11 cellular contexts compared by ENCODE assay signal in genomic region chr7:135974667-135975066, GRCh38. TPM values are rescaled to one million over a fixed set of nuclear protein-coding genes. Genes with fewer than 3 reads are reported as not detected.
DNase-seq lines count a peak whose midpoint lies in the region; ATAC-seq and TF ChIP-seq lines count a peak whose summit lies in the region.
"Had no signal": no experiment of that assay in that cellular context is flagged by ENCODE, and none has a peak within 500 bp of the region (broad histone marks: within the 10 kb centered on the region; RNA-seq: fewer than 3 reads in every experiment).

No MANE protein-coding gene starts in this region.

- dilution Hi-C loops in mammary epithelial cell (cut with HindIII; ENCODE audit: low sequenced_read_pairs): no loop called here

- H3K4me3 Mint-ChIP-seq in activated CD8-positive, alpha-beta memory T cell treated with anti-CD3 and anti-CD28 coated beads, Interleukin-2, amount 10 ng/mL, durations not matched to agents 7 days and 5 days: peak overlapping the region; percentile 5
- H3K4me3 Mint-ChIP-seq: GM23338 had no signal

- H3K9me3 Mint-ChIP-seq in activated CD8-positive, alpha-beta memory T cell treated with anti-CD3 and anti-CD28 coated beads, Interleukin-2, amount 10 ng/mL, durations not matched to agents 7 days and 5 days (ENCODE audit: low read depth): no peaks in the 10 kb centered on the region
- H3K9me3 Mint-ChIP-seq: GM23338 had no signal

- H4K20me1 ChIP-seq in mammary epithelial cell (ENCODE audit: insufficient read depth, low read length): no peaks in the 10 kb centered on the region
- H4K20me1 ChIP-seq in smooth muscle cell (ENCODE audit: low read depth): peaks cover 64% of the 10 kb centered on the region

- H3K79me2 ChIP-seq in mammary epithelial cell (ENCODE audit: insufficient read depth, low read length) (peaks cover 72% of the 10 kb centered on the region), smooth muscle cell (ENCODE audit: low read depth) (peaks cover 75% of the 10 kb centered on the region)

- no peaks in the 10 kb centered on the region for H3K27me3 ChIP-seq in mammary epithelial cell (ENCODE audit: insufficient read depth, low read length)
- no peaks in the 10 kb centered on the region for H3K27me3 ChIP-seq in smooth muscle cell (ENCODE audit: low read depth)
- H3K27me3 ChIP-seq in adrenal gland: no peaks in the 10 kb centered on the region

- peak overlapping the region; percentile 88 for H3K4me2 ChIP-seq in mammary epithelial cell (ENCODE audit: insufficient read depth, low read depth, low read length)
- H3K4me2 ChIP-seq in smooth muscle cell: peak overlapping the region; percentile 87

- H3F3A ChIP-seq in smooth muscle cell (ENCODE audit: low read depth): peaks cover 2% of the 10 kb centered on the region

- WGBS in mammary epithelial cell (ENCODE audit: low coverage, missing lambda C conversion rate): 88% methylated on average over 1 of the region's 1 CpG
- 93% methylated on average over 1 of the region's 1 CpG for WGBS in smooth muscle cell (ENCODE audit: low lambda C conversion rate)
- 56 to 76% (median 65%) methylated on average over 1 of the region's 1 CpG for WGBS in adrenal gland, 4 donors

- H3K36me3 ChIP-seq in mammary epithelial cell (ENCODE audit: insufficient read depth, low read length) (peaks cover 3% of the 10 kb centered on the region), smooth muscle cell (ENCODE audit: low read depth) (peaks cover 4% of the 10 kb centered on the region), adrenal gland (replicated peaks in 1 of 2) (no peaks in the 10 kb centered on the region)

- no peak overlapping the region for H3K27ac ChIP-seq in mammary epithelial cell (ENCODE audit: insufficient read depth, low read depth, low read length)
- H3K27ac ChIP-seq in smooth muscle cell (ENCODE audit: low read depth): no peak overlapping the region
- H3K27ac ChIP-seq in adrenal gland: no peak overlapping the region

- peaks cover 24% of the 10 kb centered on the region for H3K36me3 Mint-ChIP-seq in activated CD8-positive, alpha-beta memory T cell treated with anti-CD3 and anti-CD28 coated beads, Interleukin-2, amount 10 ng/mL, durations not matched to agents 7 days and 5 days

- no TSS peak for BruUV-seq in mammary epithelial cell (replicated peaks; lab: Mats Ljungman, UMichigan)

- DNase-seq in activated CD8-positive, alpha-beta memory T cell treated with anti-CD3 and anti-CD28 coated beads, Interleukin-2, amount 10 ng/mL, durations not matched to agents 7 days and 5 days: no peak
- DNase-seq in activated CD8-positive, alpha-beta memory T cell treated with anti-CD3 and anti-CD28 coated beads, Interleukin-2, amount 50 U/mL, for 48 hours: no peak
- DNase-seq in NAMALWA (ENCODE audit: low spot score) (peak; percentile 51), mammary epithelial cell (no peak), smooth muscle cell (lab: John Stamatoyannopoulos, UW; ENCODE audit: unreplicated experiment) (no peak), foreskin melanocyte (no peak), germinal center (ENCODE audit: low spot score) (no peak), adrenal gland (no peak)
- DNase-seq: GDM1, SHP77 treated with DMSO at 0.1 percent for 48 hours had no signal

- H3K9ac ChIP-seq in mammary epithelial cell (ENCODE audit: insufficient read depth, low read length): no peak overlapping the region
- H3K9ac ChIP-seq in smooth muscle cell (ENCODE audit: low read depth): no peak overlapping the region

- no peak for TF ChIP-seq CTCF in mammary epithelial cell (conservative IDR thresholded peaks at IDR 0.05 in 1 of 2, IDR thresholded peaks at IDR 0.05 in 1 of 2; ENCODE audit: extremely low read depth in 1 of 2, insufficient read depth in 1 of 2, low read depth in 1 of 2, low read length in 2 of 2)
- TF ChIP-seq CTCF in smooth muscle cell (IDR thresholded peaks at IDR 0.05; ENCODE audit: borderline replicate concordance, insufficient read depth, poor library complexity, severe bottlenecking): no peak
- no peak for TF ChIP-seq CTCF in adrenal gland (IDR thresholded peaks at IDR 0.05)

- H3K4me1 ChIP-seq in mammary epithelial cell (ENCODE audit: insufficient read depth, low read length): peaks cover 16% of the 10 kb centered on the region
- peaks cover 13% of the 10 kb centered on the region for H3K4me1 ChIP-seq in smooth muscle cell (ENCODE audit: low read depth)
- peaks cover 22 to 54% of the 10 kb centered on the region in 2 donors for H3K4me1 ChIP-seq in adrenal gland (replicated peaks in 1 of 2)

- no peak for ATAC-seq in activated CD8-positive, alpha-beta memory T cell treated with anti-CD3 and anti-CD28 coated beads, Interleukin-2, amount 10 ng/mL, durations not matched to agents 7 days and 5 days
- ATAC-seq: GM23338 had no signal

- peaks cover 3% of the 10 kb centered on the region for H3K27me3 Mint-ChIP-seq in activated CD8-positive, alpha-beta memory T cell treated with anti-CD3 and anti-CD28 coated beads, Interleukin-2, amount 10 ng/mL, durations not matched to agents 7 days and 5 days

- intact Hi-C loops in mammary epithelial cell (cut with micrococcal nuclease): no loop called here
- intact Hi-C loops in adrenal gland (cut with DNase I): no loop called here

- peaks cover 64% of the 10 kb centered on the region for H3K4me1 Mint-ChIP-seq in activated CD8-positive, alpha-beta memory T cell treated with anti-CD3 and anti-CD28 coated beads, Interleukin-2, amount 10 ng/mL, durations not matched to agents 7 days and 5 days

- no peak for TF ChIP-seq POLR2A in adrenal gland (IDR thresholded peaks at IDR 0.05)

- no peak overlapping the region for H3K4me3 ChIP-seq in mammary epithelial cell (replicated peaks in 1 of 3; ENCODE audit: insufficient read depth in 1 of 3, low read depth in 2 of 3, low read length in 3 of 3)
- peak overlapping the region; percentile 94 for H3K4me3 ChIP-seq in smooth muscle cell
- H3K4me3 ChIP-seq in adrenal gland: no peak overlapping the region

- H3K27ac Mint-ChIP-seq in activated CD8-positive, alpha-beta memory T cell treated with anti-CD3 and anti-CD28 coated beads, Interleukin-2, amount 10 ng/mL, durations not matched to agents 7 days and 5 days: peak overlapping the region; percentile 5
- H3K27ac Mint-ChIP-seq: GM23338 had no signal

- CTCF ChIA-PET in activated CD8-positive, alpha-beta memory T cell treated with anti-CD3 and anti-CD28 coated beads, Interleukin-2, amount 10 ng/mL, durations not matched to agents 7 days and 5 days (lab: Charles Lee): interaction anchor here (1.2 kb wide), 1 partner anchor 34 kb away, joined by 6 read pairs; no protein-coding TSS in a partner anchor
- CTCF ChIA-PET in mammary epithelial cell (lab: Charles Lee; ENCODE audit: low non-redundant PET): no interaction called here

- in situ Hi-C loops in mammary epithelial cell (cut with MboI; ENCODE audit: low sequenced_read_pairs in 2 of 2): no loop called here

- no peak overlapping the region for H2AFZ ChIP-seq in mammary epithelial cell (ENCODE audit: low read depth, low read length)
- no peak overlapping the region for H2AFZ ChIP-seq in smooth muscle cell (ENCODE audit: low read depth)
- H2AFZ ChIP-seq: GM23338 had no signal

- no peaks in the 10 kb centered on the region for H3K9me3 ChIP-seq in mammary epithelial cell (replicated peaks; ENCODE audit: insufficient read depth, low read length)
- H3K9me3 ChIP-seq in smooth muscle cell (replicated peaks; ENCODE audit: low read depth): no peaks in the 10 kb centered on the region
- no peaks in the 10 kb centered on the region for H3K9me3 ChIP-seq in adrenal gland (replicated peaks in 1 of 3)

RNA-seq across cellular contexts. Expression of gene MTPN, which starts 2.5 kb away (rescaled TPM):
- 100 to 1,000 TPM in 1 of 2 experiments, 10 to 100 TPM in 1; 86.1 to 109 TPM for total RNA-seq in activated CD8-positive, alpha-beta memory T cell treated with anti-CD3 and anti-CD28 coated beads, Interleukin-2, amount 10 ng/mL, durations not matched to agents 7 days and 5 days
- total RNA-seq in mammary epithelial cell (100 to 1,000 TPM; 151 to 173 TPM), smooth muscle cell (138 and 151 TPM in 2 replicates), adrenal gland (100 to 1,000 TPM in 2 of 8 donors, 10 to 100 TPM in 6; 53.8 to 116 (median 91.0) TPM)
- polyA plus RNA-seq in mammary epithelial cell (94.0 TPM), smooth muscle cell (36.4 and 53.2 TPM in 2 replicates), adrenal gland (10 to 100 TPM; 16.7 to 90.6 (median 29.7) TPM)
- polyA minus RNA-seq in mammary epithelial cell: 116 TPM
